ENCODE assay signal across 9 cellular contexts in genomic region chr14:91245616-91246015, GRCh38. TPM values are rescaled to one million over a fixed set of nuclear protein-coding genes. Genes with fewer than 3 reads are reported as not detected.
DNase-seq lines count a peak whose midpoint lies in the region; ATAC-seq and TF ChIP-seq lines count a peak whose summit lies in the region.
"Not testable (repeated sequence)": the region's sequence is repeated elsewhere in the genome, so short reads cannot be mapped to it uniquely, and the experiment has no call there.
"Had no signal": no experiment of that assay in that cellular context is flagged by ENCODE, and none has a peak within 500 bp of the region (broad histone marks: within the 10 kb centered on the region; RNA-seq: fewer than 3 reads in every experiment).

No MANE protein-coding gene starts in this region.

- H3K9me3 ChIP-seq in CD4-positive, CD25-positive, alpha-beta regulatory T cell (ENCODE audit: control insufficient read depth in 2 of 2, low read length in 2 of 2); OCI-LY1 (ENCODE audit: low read length); esophagus squamous epithelium; stomach: not testable (repeated sequence)

- 70 to 97% methylated on average over 3 to 8 of the region's 8 CpGs for WGBS in esophagus squamous epithelium, 2 donors
- 90 to 99% (median 94%) methylated on average over 8 of the region's 8 CpGs for WGBS in stomach, 5 donors

- H3K79me2 ChIP-seq in OCI-LY1 (ENCODE audit: insufficient read depth, low read length): not testable (repeated sequence)

- peak overlapping the region; percentile 98 for H3K27ac ChIP-seq in CD4-positive, CD25-positive, alpha-beta regulatory T cell (ENCODE audit: insufficient read depth, low read length, poor library complexity, severe bottlenecking)
- H3K27ac ChIP-seq in OCI-LY1 (ENCODE audit: low read depth, low read length, poor library complexity, severe bottlenecking) (peak overlapping the region; percentile 71), esophagus squamous epithelium (peak overlapping the region; percentile 50 to 85 (median 69)), stomach (peak overlapping the region; percentile 63 to 83 (median 71))

- CTCF ChIA-PET in activated CD4-positive, alpha-beta T cell treated with anti-CD3 and anti-CD28 coated beads, Interleukin-2, amount 10 ng/mL, durations not matched to agents 7 days and 5 days (lab: Charles Lee): interaction anchor here (0.6 to 10.9 kb wide), 6 partner anchors 10 to 52 kb away, joined by 3 to 70 read pairs (median 4); no protein-coding TSS in a partner anchor

- H3F3A ChIP-seq in OCI-LY1 (ENCODE audit: insufficient read depth, low read length): not testable (repeated sequence)

- H3K4me3 Mint-ChIP-seq in CD4-positive, CD25-positive, alpha-beta regulatory T cell: peak overlapping the region; percentile 84 to 100 (median 92)
- H3K4me3 Mint-ChIP-seq in activated CD4-positive, alpha-beta T cell treated with anti-CD3 and anti-CD28 coated beads, Interleukin-2, amount 10 ng/mL, durations not matched to agents 7 days and 5 days: peak overlapping the region; percentile 66
- peak overlapping the region; percentile 53 for H3K4me3 Mint-ChIP-seq in activated T-helper 1 cell treated with anti-CD3 and anti-CD28 coated beads, Interleukin-12 subunit alpha, Interleukin-12 subunit beta, Interleukin-2, Interleukin-4 antibody, amounts not matched to agents 30 ng/mL and 10 ng/mL and 1 ng/mL, durations not matched to agents 14 hours and 24 hours and 36 hours
- H3K4me3 Mint-ChIP-seq in activated naive CD8-positive, alpha-beta T cell treated with anti-CD3 and anti-CD28 coated beads, Interleukin-2, amount 10 ng/mL, durations not matched to agents 7 days and 5 days: peak overlapping the region; percentile 88
- H3K4me3 Mint-ChIP-seq in natural killer cell: peak overlapping the region; percentile 47

- POLR2A ChIA-PET in activated CD4-positive, alpha-beta T cell treated with anti-CD3 and anti-CD28 coated beads, Interleukin-2, amount 10 ng/mL, durations not matched to agents 7 days and 5 days (lab: Charles Lee): interaction anchor here (0.6 to 5.1 kb wide), 3 partner anchors 17 to 176 kb away, joined by 3 to 66 read pairs (median 4); no protein-coding TSS in a partner anchor
- POLR2A ChIA-PET in activated naive CD8-positive, alpha-beta T cell treated with anti-CD3 and anti-CD28 coated beads, Interleukin-2, amount 10 ng/mL, durations not matched to agents 7 days and 5 days (lab: Charles Lee): interaction anchor here (0.6 to 7.1 kb wide), 16 partner anchors 12 to 423 kb away, joined by 3 to 232 read pairs (median 5); partner anchors contain the start of genes DGLUCY and RPS6KA5

- peaks cover 11% of the 10 kb centered on the region for H3K27me3 Mint-ChIP-seq in CD4-positive, CD25-positive, alpha-beta regulatory T cell
- H3K27me3 Mint-ChIP-seq in activated CD4-positive, alpha-beta T cell treated with anti-CD3 and anti-CD28 coated beads, Interleukin-2, amount 10 ng/mL, durations not matched to agents 7 days and 5 days; activated T-helper 1 cell treated with anti-CD3 and anti-CD28 coated beads, Interleukin-12 subunit alpha, Interleukin-12 subunit beta, Interleukin-2, Interleukin-4 antibody, amounts not matched to agents 30 ng/mL and 10 ng/mL and 1 ng/mL, durations not matched to agents 14 hours and 24 hours and 36 hours (ENCODE audit: insufficient read depth); activated naive CD8-positive, alpha-beta T cell treated with anti-CD3 and anti-CD28 coated beads, Interleukin-2, amount 10 ng/mL, durations not matched to agents 7 days and 5 days; natural killer cell (ENCODE audit: low read depth in 2 of 2): not testable (repeated sequence)

- TF ChIP-seq POLR2A in esophagus squamous epithelium (IDR thresholded peaks at IDR 0.05); stomach (IDR thresholded peaks at IDR 0.05): not testable (repeated sequence)

- H3K9me3 Mint-ChIP-seq in CD4-positive, CD25-positive, alpha-beta regulatory T cell; activated CD4-positive, alpha-beta T cell treated with anti-CD3 and anti-CD28 coated beads, Interleukin-2, amount 10 ng/mL, durations not matched to agents 7 days and 5 days; activated T-helper 1 cell treated with anti-CD3 and anti-CD28 coated beads, Interleukin-12 subunit alpha, Interleukin-12 subunit beta, Interleukin-2, Interleukin-4 antibody, amounts not matched to agents 30 ng/mL and 10 ng/mL and 1 ng/mL, durations not matched to agents 14 hours and 24 hours and 36 hours; activated naive CD8-positive, alpha-beta T cell treated with anti-CD3 and anti-CD28 coated beads, Interleukin-2, amount 10 ng/mL, durations not matched to agents 7 days and 5 days; natural killer cell: not testable (repeated sequence)

- H3K9ac ChIP-seq in OCI-LY1 (ENCODE audit: low read length): not testable (repeated sequence)

- TF ChIP-seq CTCF in OCI-LY1 (IDR thresholded peaks at IDR 0.05; ENCODE audit: low read length); esophagus squamous epithelium (IDR thresholded peaks at IDR 0.05); natural killer cell (IDR thresholded peaks at IDR 0.05); stomach (IDR thresholded peaks at IDR 0.05): not testable (repeated sequence)

- intact Hi-C loops in activated T-helper 1 cell treated with anti-CD3 and anti-CD28 coated beads, Interleukin-12 subunit alpha, Interleukin-12 subunit beta, Interleukin-2, Interleukin-4 antibody, amounts not matched to agents 30 ng/mL and 10 ng/mL and 1 ng/mL, durations not matched to agents 14 hours and 24 hours and 36 hours (cut with micrococcal nuclease): loop anchor here (1.0 to 5.0 kb wide), 4 partner anchors 171 to 1547 kb away; partner anchors contain the start of genes CCDC88C, GOLGA5 and RPS6KA5
- intact Hi-C loops in esophagus squamous epithelium (cut with DNase I); natural killer cell (cut with micrococcal nuclease); stomach (cut with DNase I; ENCODE audit: low total_unique reads): not testable (repeated sequence)

- not testable (repeated sequence) for H3K4me2 ChIP-seq in OCI-LY1 (ENCODE audit: low read length)

- H3K9me2 ChIP-seq in OCI-LY1 (ENCODE audit: low read depth, low read length): not testable (repeated sequence)

- peak overlapping the region; percentile 96 to 100 (median 99) for H3K27ac Mint-ChIP-seq in CD4-positive, CD25-positive, alpha-beta regulatory T cell
- peak overlapping the region; percentile 100 for H3K27ac Mint-ChIP-seq in activated CD4-positive, alpha-beta T cell treated with anti-CD3 and anti-CD28 coated beads, Interleukin-2, amount 10 ng/mL, durations not matched to agents 7 days and 5 days
- H3K27ac Mint-ChIP-seq in activated T-helper 1 cell treated with anti-CD3 and anti-CD28 coated beads, Interleukin-12 subunit alpha, Interleukin-12 subunit beta, Interleukin-2, Interleukin-4 antibody, amounts not matched to agents 30 ng/mL and 10 ng/mL and 1 ng/mL, durations not matched to agents 14 hours and 24 hours and 36 hours: peak overlapping the region; percentile 88
- peak overlapping the region; percentile 90 for H3K27ac Mint-ChIP-seq in activated naive CD8-positive, alpha-beta T cell treated with anti-CD3 and anti-CD28 coated beads, Interleukin-2, amount 10 ng/mL, durations not matched to agents 7 days and 5 days
- H3K27ac Mint-ChIP-seq in natural killer cell: peak overlapping the region; percentile 86 to 92

- DNase-seq in CD4-positive, CD25-positive, alpha-beta regulatory T cell; activated CD4-positive, alpha-beta T cell treated with anti-CD3 and anti-CD28 coated beads, Interleukin-2, amount 10 ng/mL, durations not matched to agents 7 days and 5 days; activated T-helper 1 cell treated with anti-CD3 and anti-CD28 coated beads, Interleukin-12 subunit alpha, Interleukin-12 subunit beta, Interleukin-2, Interleukin-4 antibody, amounts not matched to agents 30 ng/mL and 10 ng/mL and 1 ng/mL, durations not matched to agents 14 hours and 24 hours and 36 hours (ENCODE audit: low spot score); activated naive CD8-positive, alpha-beta T cell treated with anti-CD3 and anti-CD28 coated beads, Interleukin-2, amount 10 ng/mL, durations not matched to agents 7 days and 5 days; esophagus squamous epithelium (lab: John Stamatoyannopoulos, UW); natural killer cell; stomach: not testable (repeated sequence)

- H2AFZ ChIP-seq in OCI-LY1 (ENCODE audit: low read length): not testable (repeated sequence)

- H3K27me3 ChIP-seq in CD4-positive, CD25-positive, alpha-beta regulatory T cell (ENCODE audit: control insufficient read depth, insufficient read depth, low read length); OCI-LY1 (ENCODE audit: insufficient read depth, low read length); esophagus squamous epithelium; stomach: not testable (repeated sequence)

- H3K4me1 Mint-ChIP-seq in CD4-positive, CD25-positive, alpha-beta regulatory T cell: peaks cover 23 to 97% (median 75%) of the 10 kb centered on the region in 4 donors
- H3K4me1 Mint-ChIP-seq in activated CD4-positive, alpha-beta T cell treated with anti-CD3 and anti-CD28 coated beads, Interleukin-2, amount 10 ng/mL, durations not matched to agents 7 days and 5 days: peaks cover 92% of the 10 kb centered on the region
- H3K4me1 Mint-ChIP-seq in activated T-helper 1 cell treated with anti-CD3 and anti-CD28 coated beads, Interleukin-12 subunit alpha, Interleukin-12 subunit beta, Interleukin-2, Interleukin-4 antibody, amounts not matched to agents 30 ng/mL and 10 ng/mL and 1 ng/mL, durations not matched to agents 14 hours and 24 hours and 36 hours (ENCODE audit: low read depth): peaks cover 89% of the 10 kb centered on the region
- peaks cover 80% of the 10 kb centered on the region for H3K4me1 Mint-ChIP-seq in activated naive CD8-positive, alpha-beta T cell treated with anti-CD3 and anti-CD28 coated beads, Interleukin-2, amount 10 ng/mL, durations not matched to agents 7 days and 5 days
- peaks cover 77 to 78% of the 10 kb centered on the region in 2 donors for H3K4me1 Mint-ChIP-seq in natural killer cell

- H3K4me1 ChIP-seq in CD4-positive, CD25-positive, alpha-beta regulatory T cell (ENCODE audit: control insufficient read depth, insufficient read depth, low read length, poor library complexity, severe bottlenecking): peaks cover 92% of the 10 kb centered on the region
- H3K4me1 ChIP-seq in OCI-LY1 (ENCODE audit: insufficient read depth, low read length, severe bottlenecking) (peaks cover 74% of the 10 kb centered on the region), esophagus squamous epithelium (peaks cover 24 to 61% (median 47%) of the 10 kb centered on the region in 3 donors), stomach (peaks cover 0 to 48% (median 27%) of the 10 kb centered on the region in 4 donors)

- H3K36me3 ChIP-seq in CD4-positive, CD25-positive, alpha-beta regulatory T cell (ENCODE audit: control insufficient read depth, insufficient read depth, low read length); OCI-LY1 (ENCODE audit: insufficient read depth, low read length); esophagus squamous epithelium; stomach: not testable (repeated sequence)

- peak overlapping the region; percentile 92 for H3K4me3 ChIP-seq in CD4-positive, CD25-positive, alpha-beta regulatory T cell (ENCODE audit: low read depth, low read length)
- not testable (repeated sequence) for H3K4me3 ChIP-seq in OCI-LY1 (ENCODE audit: low read depth, low read length, poor library complexity, severe bottlenecking); esophagus squamous epithelium; stomach

- H3K36me3 Mint-ChIP-seq in CD4-positive, CD25-positive, alpha-beta regulatory T cell: peaks cover 14% of the 10 kb centered on the region
- peaks cover 86% of the 10 kb centered on the region for H3K36me3 Mint-ChIP-seq in activated CD4-positive, alpha-beta T cell treated with anti-CD3 and anti-CD28 coated beads, Interleukin-2, amount 10 ng/mL, durations not matched to agents 7 days and 5 days (ENCODE audit: low read depth)
- H3K36me3 Mint-ChIP-seq in activated T-helper 1 cell treated with anti-CD3 and anti-CD28 coated beads, Interleukin-12 subunit alpha, Interleukin-12 subunit beta, Interleukin-2, Interleukin-4 antibody, amounts not matched to agents 30 ng/mL and 10 ng/mL and 1 ng/mL, durations not matched to agents 14 hours and 24 hours and 36 hours (ENCODE audit: low read depth): peaks cover 19% of the 10 kb centered on the region
- peaks cover 57% of the 10 kb centered on the region for H3K36me3 Mint-ChIP-seq in activated naive CD8-positive, alpha-beta T cell treated with anti-CD3 and anti-CD28 coated beads, Interleukin-2, amount 10 ng/mL, durations not matched to agents 7 days and 5 days
- not testable (repeated sequence) for H3K36me3 Mint-ChIP-seq in natural killer cell

- not testable (repeated sequence) for H4K20me1 ChIP-seq in OCI-LY1 (ENCODE audit: insufficient read depth, low read length)

- not testable (repeated sequence) for ATAC-seq in CD4-positive, CD25-positive, alpha-beta regulatory T cell (ENCODE audit: low read depth in 2 of 2); activated naive CD8-positive, alpha-beta T cell treated with anti-CD3 and anti-CD28 coated beads, Interleukin-2, amount 10 ng/mL, durations not matched to agents 7 days and 5 days (ENCODE audit: low read depth); natural killer cell

- not testable (repeated sequence) for TF ChIP-seq EP300 in stomach (IDR thresholded peaks at IDR 0.05)

RNA-seq across cellular contexts. Expression of gene GPR68, which starts 1.1 kb away (rescaled TPM):
- 18.8 TPM for total RNA-seq in CD4-positive, CD25-positive, alpha-beta regulatory T cell
- 10 to 100 TPM in 2 of 4 donors, 1 to 10 TPM in 2; 8.5 to 19.1 (median 11.0) TPM for polyA plus RNA-seq in CD4-positive, CD25-positive, alpha-beta regulatory T cell
- total RNA-seq in activated CD4-positive, alpha-beta T cell treated with anti-CD3 and anti-CD28 coated beads, Interleukin-2, amount 10 ng/mL, durations not matched to agents 7 days and 5 days: 10 to 100 TPM; 32.7 to 33.0 TPM
- 4.5 and 5.4 TPM in 2 replicates for total RNA-seq in activated T-helper 1 cell treated with anti-CD3 and anti-CD28 coated beads, Interleukin-12 subunit alpha, Interleukin-12 subunit beta, Interleukin-2, Interleukin-4 antibody, amounts not matched to agents 30 ng/mL and 10 ng/mL and 1 ng/mL, durations not matched to agents 14 hours and 24 hours and 36 hours
- total RNA-seq in activated naive CD8-positive, alpha-beta T cell treated with anti-CD3 and anti-CD28 coated beads, Interleukin-2, amount 10 ng/mL, durations not matched to agents 7 days and 5 days: 10 to 100 TPM; 23.0 to 28.0 TPM
- total RNA-seq in esophagus squamous epithelium: 10 to 100 TPM in 2 of 4 donors, 1 to 10 TPM in 2; 4.0 to 17.5 (median 10.2) TPM
- 10 to 100 TPM in 2 of 3 donors, 1 to 10 TPM in 1; 7.6 to 24.0 (median 15.7) TPM for total RNA-seq in natural killer cell
- total RNA-seq in stomach: 10 to 100 TPM in 2 of 5 donors, 1 to 10 TPM in 1, not detected in 2; 4.0 to 19.3 (median 11.0) TPM
- 10 to 100 TPM in 1 of 3 donors, 1 to 10 TPM in 2; 1.9 to 10.9 (median 7.2) TPM for polyA plus RNA-seq in stomach
- total RNA-seq: PC-9 had no signal
